Comparison of ENCODE assay signal across 6 cellular contexts in genomic region chr3:119306378-119306777, GRCh38. TPM values are rescaled to one million over a fixed set of nuclear protein-coding genes. Genes with fewer than 3 reads are reported as not detected.
DNase-seq lines count a peak whose midpoint lies in the region; FAIRE-seq and TF ChIP-seq lines count a peak whose summit lies in the region.
"Not testable (repeated sequence)": the region's sequence is repeated elsewhere in the genome, so short reads cannot be mapped to it uniquely, and the experiment has no call there.

No MANE protein-coding gene starts in this region.

- not testable (repeated sequence) for H3K18ac ChIP-seq in trophoblast cell (ENCODE audit: low read length)

- H3K27ac Mint-ChIP-seq in astrocyte (ENCODE audit: unreplicated experiment), result peak overlapping the region; percentile 45
- H3K27ac Mint-ChIP-seq in endodermal cell, result not testable (repeated sequence)

- 95% methylated on average over 9 of the region's 9 CpGs for WGBS in GM23248 (ENCODE audit: low coverage in 1 of 2, low lambda C conversion rate in 2 of 2, missing lambda C conversion rate in 2 of 2), 2 experiments
- whole genome bisulfite sequencing in endodermal cell (ENCODE audit: insufficient coverage in 1 of 2, insufficient read length in 1 of 2), 2 experiments, result 92 to 96% methylated on average over 8 to 9 of the region's 9 CpGs
- 89% methylated on average over 9 of the region's 9 CpGs for WGBS in esophagus muscularis mucosa
- WGBS in trophoblast cell (ENCODE audit: extremely low coverage, insufficient coverage, insufficient read length), result no CpG with 5 or more reads among the region's 9 CpGs

- H3K27ac ChIP-seq in GM23248, result peak overlapping the region; percentile 62
- not testable (repeated sequence) for H3K27ac ChIP-seq in astrocyte (ENCODE audit: low read depth, low read length); endodermal cell (ENCODE audit: low read depth, low read length); esophagus muscularis mucosa (replicated peaks in 1 of 4); trophoblast cell (ENCODE audit: low read depth, low read length)
- peak overlapping the region; percentile 59 for H3K27ac ChIP-seq in osteoblast (ENCODE audit: low read depth, low read length)

- H3K27me3 Mint-ChIP-seq in astrocyte (ENCODE audit: low read depth, unreplicated experiment); endodermal cell (ENCODE audit: insufficient read depth): not testable (repeated sequence)

- not testable (repeated sequence) for TF ChIP-seq EP300 in esophagus muscularis mucosa (IDR thresholded peaks at IDR 0.05)

- not testable (repeated sequence) for H3K36me3 ChIP-seq in GM23248 (ENCODE audit: low read depth); astrocyte (ENCODE audit: insufficient read depth, low read length); endodermal cell (ENCODE audit: control insufficient read depth, insufficient read depth, low read length)
- H3K36me3 ChIP-seq in esophagus muscularis mucosa, result peaks cover 0 to 24% (median 14%) of the 10 kb centered on the region in 4 donors
- peaks cover 25% of the 10 kb centered on the region for H3K36me3 ChIP-seq in osteoblast (ENCODE audit: insufficient read depth, low read length)
- peaks cover 4 to 15% of the 10 kb centered on the region in 2 experiments for H3K36me3 ChIP-seq in trophoblast cell (ENCODE audit: control insufficient read depth in 1 of 2, insufficient read depth in 2 of 2, low read length in 2 of 2)

- H2AFZ ChIP-seq in GM23248; astrocyte (ENCODE audit: low read depth, low read length); osteoblast (ENCODE audit: low read length); trophoblast cell (ENCODE audit: insufficient read depth, low read length, poor library complexity): not testable (repeated sequence)

- H4K12ac ChIP-seq in trophoblast cell (ENCODE audit: low read depth, low read length), result not testable (repeated sequence)

- not testable (repeated sequence) for H3K9ac ChIP-seq in GM23248; astrocyte (ENCODE audit: low read length); endodermal cell (ENCODE audit: extremely low read depth, low read length, poor library complexity, severe bottlenecking); trophoblast cell (ENCODE audit: low read length)

- FAIRE-seq in astrocyte (lab: Jason Lieb, UNC), result not testable (repeated sequence)

- TF ChIP-seq POLR2A in esophagus muscularis mucosa (IDR thresholded peaks at IDR 0.05; ENCODE audit: low read depth), result not testable (repeated sequence)

- H3K4me3 ChIP-seq in GM23248; astrocyte (ENCODE audit: insufficient read depth, low read depth, low read length); endodermal cell (ENCODE audit: low read length); esophagus muscularis mucosa; osteoblast (ENCODE audit: insufficient read depth, low read length); trophoblast cell (ENCODE audit: low read depth, low read length): not testable (repeated sequence)

- peaks cover 34% of the 10 kb centered on the region for H3K36me3 Mint-ChIP-seq in astrocyte (ENCODE audit: low read depth, unreplicated experiment)
- not testable (repeated sequence) for H3K36me3 Mint-ChIP-seq in endodermal cell (ENCODE audit: low read depth)

- H3K79me2 ChIP-seq in GM23248 (ENCODE audit: insufficient read depth), result peaks cover 68% of the 10 kb centered on the region
- H3K79me2 ChIP-seq in astrocyte (ENCODE audit: insufficient read depth, low read length), result peaks cover 75% of the 10 kb centered on the region
- peaks cover 67% of the 10 kb centered on the region for H3K79me2 ChIP-seq in osteoblast (ENCODE audit: insufficient read depth, low read length)
- H3K79me2 ChIP-seq in trophoblast cell (ENCODE audit: control insufficient read depth, insufficient read depth, low read length, poor library complexity), result not testable (repeated sequence)

- not testable (repeated sequence) for H4K20me1 ChIP-seq in GM23248 (ENCODE audit: insufficient read depth); astrocyte (ENCODE audit: insufficient read depth, low read length); osteoblast (ENCODE audit: insufficient read depth, low read length)

- peak overlapping the region; percentile 3 for H3K4me2 ChIP-seq in GM23248 (ENCODE audit: unreplicated experiment)
- not testable (repeated sequence) for H3K4me2 ChIP-seq in astrocyte (ENCODE audit: low read length); osteoblast (ENCODE audit: insufficient read depth, low read length); trophoblast cell (ENCODE audit: low read length)

- H3F3A ChIP-seq in GM23248 (ENCODE audit: insufficient read depth), result peaks cover 76% of the 10 kb centered on the region

- not testable (repeated sequence) for H2BK12ac ChIP-seq in trophoblast cell (ENCODE audit: low read length)

- H4K91ac ChIP-seq in trophoblast cell (ENCODE audit: low read depth, low read length), result not testable (repeated sequence)

- H2AK5ac ChIP-seq in trophoblast cell (ENCODE audit: low read length), result not testable (repeated sequence)

- peaks cover 74% of the 10 kb centered on the region for H3K4me1 Mint-ChIP-seq in astrocyte (ENCODE audit: low read depth, unreplicated experiment)
- peaks cover 43% of the 10 kb centered on the region for H3K4me1 Mint-ChIP-seq in endodermal cell

- intact Hi-C loops in esophagus muscularis mucosa (cut with DNase I), result not testable (repeated sequence)

- not testable (repeated sequence) for H4K8ac ChIP-seq in trophoblast cell (ENCODE audit: low read depth, low read length)

- not testable (repeated sequence) for H3K9me3 ChIP-seq in GM23248 (ENCODE audit: low read depth); astrocyte (ENCODE audit: insufficient read depth, low read depth, low read length); endodermal cell (ENCODE audit: control insufficient read depth, low read length); esophagus muscularis mucosa; osteoblast (ENCODE audit: low read depth, low read length); trophoblast cell (ENCODE audit: insufficient read depth, low read depth, low read length)

- H2BK120ac ChIP-seq in trophoblast cell (ENCODE audit: insufficient read depth, low read length, poor library complexity), result not testable (repeated sequence)

- not testable (repeated sequence) for TF ChIP-seq CTCF in astrocyte (IDR thresholded peaks at IDR 0.05; ENCODE audit: insufficient read depth, low read depth, low read length); endodermal cell (conservative IDR thresholded peaks at IDR 0.05); esophagus muscularis mucosa (IDR thresholded peaks at IDR 0.05); osteoblast (IDR thresholded peaks at IDR 0.05; ENCODE audit: extremely low read depth, low read depth, low read length)

- not testable (repeated sequence) for H3K14ac ChIP-seq in trophoblast cell (ENCODE audit: low read length)

- not testable (repeated sequence) for H3K9me2 ChIP-seq in GM23248 (ENCODE audit: insufficient read depth)

- not testable (repeated sequence) for H3K27me3 ChIP-seq in GM23248 (replicated peaks; ENCODE audit: insufficient read depth); astrocyte (ENCODE audit: insufficient read depth, low read length); endodermal cell (ENCODE audit: control insufficient read depth, insufficient read depth, low read length, poor library complexity, severe bottlenecking); esophagus muscularis mucosa; osteoblast (ENCODE audit: insufficient read depth, low read length); trophoblast cell (ENCODE audit: insufficient read depth, low read length)

- H3K4ac ChIP-seq in trophoblast cell (ENCODE audit: low read depth, low read length), result not testable (repeated sequence)

- peak overlapping the region; percentile 31 for H3K4me3 Mint-ChIP-seq in astrocyte (ENCODE audit: unreplicated experiment)
- H3K4me3 Mint-ChIP-seq in endodermal cell, result not testable (repeated sequence)

- H3K4me1 ChIP-seq in GM23248 (ENCODE audit: insufficient read depth) (peaks cover 67% of the 10 kb centered on the region), astrocyte (ENCODE audit: insufficient read depth, low read length) (peaks cover 67% of the 10 kb centered on the region), endodermal cell (ENCODE audit: control insufficient read depth, insufficient read depth, low read length) (peaks cover 21% of the 10 kb centered on the region), esophagus muscularis mucosa (peaks cover 35 to 62% (median 50%) of the 10 kb centered on the region in 4 donors), osteoblast (ENCODE audit: insufficient read depth, low read length) (peaks cover 73% of the 10 kb centered on the region), trophoblast cell (ENCODE audit: control insufficient read depth in 1 of 2, insufficient read depth in 2 of 2, low read length in 2 of 2) (peaks cover 28 to 37% of the 10 kb centered on the region in 2 experiments)

- in situ Hi-C loops in GM23248 (cut with MboI), result not testable (repeated sequence)

- not testable (repeated sequence) for H2BK5ac ChIP-seq in trophoblast cell (ENCODE audit: low read depth, low read length, poor library complexity)

- not testable (repeated sequence) for DNase-seq in GM23248; astrocyte (ENCODE audit: low read depth); osteoblast (ENCODE audit: insufficient read length, low spot score, missing footprints)
- peak; percentile 15 for DNase-seq in endodermal cell
- DNase-seq in esophagus muscularis mucosa (ENCODE audit: extremely low spot score), result peak; percentile 39
- peak; percentile 61 to 81 for DNase-seq in trophoblast cell

- not testable (repeated sequence) for H3K9me3 Mint-ChIP-seq in astrocyte (ENCODE audit: unreplicated experiment); endodermal cell

- peaks cover 18% of the 10 kb centered on the region for H3K79me1 ChIP-seq in trophoblast cell (ENCODE audit: low read length)

- not testable (repeated sequence) for H3K23ac ChIP-seq in trophoblast cell (ENCODE audit: low read length)

RNA-seq across cellular contexts. Expression of gene ARHGAP31, which starts 12.2 kb away (rescaled TPM):
- 14.0 and 15.3 TPM in 2 replicates for total RNA-seq in GM23248 (2014; rRNA removed; shearing (Covaris generic))
- 8.1 and 8.5 TPM in 2 replicates for polyA plus RNA-seq in GM23248 (2016; fragmentation: Nextera tagmentation; extraction: Ambion mirVana)
- total RNA-seq in astrocyte (48.1 and 58.8 TPM in 2 replicates), endodermal cell (1 to 10 TPM; 2.2 to 2.3 TPM), esophagus muscularis mucosa (10 to 100 TPM; 14.5 to 25.9 (median 23.1) TPM), osteoblast (41.5 and 56.5 TPM in 2 replicates)
- polyA plus RNA-seq in endodermal cell (2013, experiment 1 of 2), result 1.5 TPM
- 3.0 TPM for polyA plus RNA-seq in endodermal cell (2013, experiment 2 of 2)
- polyA plus RNA-seq in trophoblast cell (2013), result 13.1 and 13.8 TPM in 2 replicates
